ENCODE assay signal across 8 cellular contexts in the genomic region with DNA sequence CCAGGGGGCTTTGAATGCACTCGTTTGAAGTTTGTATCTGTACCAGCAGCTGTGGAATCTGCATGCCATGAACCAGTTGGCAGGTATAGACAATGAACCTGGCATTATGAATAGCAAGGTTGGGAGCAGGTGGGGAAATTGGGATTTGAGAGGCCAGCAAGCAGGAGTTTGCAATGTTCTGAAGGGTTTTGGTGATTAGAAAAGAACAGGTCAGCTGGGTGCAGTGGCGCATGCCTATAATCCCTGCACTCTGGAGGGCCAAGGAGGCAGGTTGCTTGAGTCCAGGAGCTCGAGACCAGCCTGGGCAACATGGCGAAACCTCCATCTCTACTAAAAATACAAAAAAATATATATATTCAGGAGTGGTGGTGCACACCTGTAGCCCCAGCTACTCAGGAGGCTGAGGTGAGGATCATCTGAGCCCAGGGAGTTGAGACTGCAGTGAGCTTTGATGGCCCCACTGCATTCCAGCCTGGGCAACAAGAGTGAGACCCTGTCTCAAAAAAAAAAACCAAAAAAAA.
A peak's percentile ranks its signal among the peaks of the same experiment; 100 is the strongest.
DNase-seq lines count a peak whose midpoint lies in the region; ATAC-seq, FAIRE-seq and TF ChIP-seq lines count a peak whose summit lies in the region.

No MANE protein-coding gene starts in this region.

- FAIRE-seq in GM12878 (lab: Jason Lieb, UNC): no peak

- peak overlapping the region; percentile 47 for H3K27ac ChIP-seq in GM12878 (ENCODE audit: control insufficient read depth, insufficient read depth)
- H3K27ac ChIP-seq in mesodermal cell (ENCODE audit: low read depth, low read length, severe bottlenecking): peak overlapping the region; percentile 98
- peak overlapping the region; percentile 92 to 96 (median 95) for H3K27ac ChIP-seq in transverse colon

- TF ChIP-seq EP300 in GM12878 (IDR thresholded peaks at IDR 0.05; ENCODE audit: borderline replicate concordance in 1 of 2, control insufficient read depth in 1 of 2, low read depth in 2 of 2, low read length in 2 of 2): no peak
- TF ChIP-seq EP300 in transverse colon (IDR thresholded peaks at IDR 0.05; ENCODE audit: low read depth): no peak

- intact Hi-C loops in GM12878 (cut with micrococcal nuclease; ENCODE audit: unreplicated experiment): loop anchor here (1.0 kb wide), 1 partner anchor 37 kb away; no protein-coding TSS in a partner anchor
- intact Hi-C loops in transverse colon (cut with DNase I; ENCODE audit: low total_unique reads): no loop called here

- TF ChIP-seq RAD21 in GM12878 (IDR thresholded peaks at IDR 0.05; ENCODE audit: insufficient read depth, low read depth, low read length): no peak

- H3K4me1 Mint-ChIP-seq in activated T-cell treated with anti-CD3 and anti-CD28 coated beads, Interleukin-2, amount 50 U/mL, for 24 hours (ENCODE audit: low read depth): peaks cover 68% of the 10 kb centered on the region

- H3K27ac Mint-ChIP-seq in activated T-cell treated with anti-CD3 and anti-CD28 coated beads, Interleukin-2, amount 50 U/mL, for 24 hours: peak overlapping the region; percentile 88

- no peak for DNase-seq in activated T-cell treated with anti-CD3 and anti-CD28 coated beads, Interleukin-2, amount 50 U/mL, for 24 hours
- DNase-seq in activated T-cell treated with anti-CD3 and anti-CD28 coated beads, Interleukin-2, amount 50 U/mL, for 48 hours: no peak
- DNase-seq in GM12878 (ENCODE audit: low read depth, low spot score): no peak
- no peak for DNase-seq in transverse colon
- DNase-seq in DMS 273 treated with DMSO at 0.1 percent for 48 hours (lab: John Stamatoyannopoulos, UW): no peak
- DNase-seq in NCI-H187 treated with DMSO at 0.1 percent for 48 hours (lab: John Stamatoyannopoulos, UW): no peak

- H3K36me3 ChIP-seq in GM12878 (ENCODE audit: control insufficient read depth in 2 of 2, insufficient read depth in 2 of 2, low read length in 1 of 2) (no peaks in the 10 kb centered on the region), mesodermal cell (ENCODE audit: control insufficient read depth, insufficient read depth, low read length) (peaks cover 11% of the 10 kb centered on the region), transverse colon (no peaks in the 10 kb centered on the region)

- H3K36me3 Mint-ChIP-seq in activated T-cell treated with anti-CD3 and anti-CD28 coated beads, Interleukin-2, amount 50 U/mL, for 24 hours (ENCODE audit: low read depth): peaks cover 26% of the 10 kb centered on the region

- H3K9me3 ChIP-seq in GM12878 (replicated peaks; ENCODE audit: control insufficient read depth, insufficient read depth, low read length): no peaks in the 10 kb centered on the region; the same call in 2 of the 3 replicates
- no peaks in the 10 kb centered on the region for H3K9me3 ChIP-seq in mesodermal cell (ENCODE audit: control insufficient read depth, low read length)
- no peaks in the 10 kb centered on the region for H3K9me3 ChIP-seq in transverse colon

- H3K27me3 ChIP-seq in GM12878 (replicated peaks in 1 of 2; ENCODE audit: control insufficient read depth in 2 of 2, insufficient read depth in 2 of 2, low read length in 1 of 2) (no peaks in the 10 kb centered on the region), transverse colon (no peaks in the 10 kb centered on the region)

- no peak for TF ChIP-seq CTCF in GM12878 (IDR thresholded peaks at IDR 0.05 in 2 of 3, conservative IDR thresholded peaks at IDR 0.05 in 1 of 3; ENCODE audit: control insufficient read depth in 2 of 3, extremely low read depth in 1 of 3, insufficient read depth in 1 of 3, low read depth in 3 of 3, low read length in 3 of 3)
- no peak for TF ChIP-seq CTCF in transverse colon (IDR thresholded peaks at IDR 0.05)

- H3K9me3 Mint-ChIP-seq in activated T-cell treated with anti-CD3 and anti-CD28 coated beads, Interleukin-2, amount 50 U/mL, for 24 hours: no peaks in the 10 kb centered on the region

- H3K27me3 Mint-ChIP-seq in activated T-cell treated with anti-CD3 and anti-CD28 coated beads, Interleukin-2, amount 50 U/mL, for 24 hours: no peaks in the 10 kb centered on the region

- SMC1A ChIA-PET in GM12878 (lab: Charles Lee; ENCODE audit: uncharacterized antibody, unreplicated experiment): interaction anchor here (1.0 to 16.4 kb wide), 12 partner anchors 8 to 52 kb away, joined by 3 to 425 read pairs (median 4); no protein-coding TSS in a partner anchor

- POLR2A ChIA-PET in GM12878 (lab: Charles Lee): interaction anchor here (0.9 to 18.2 kb wide), 9 partner anchors 9 to 64 kb away, joined by 3 to 287 read pairs (median 5); a partner anchor contains a TSS

- in situ Hi-C loops in GM12878 (cut with MboI) (loop anchor here (5.0 kb wide), 1 partner anchor 34 kb away; no protein-coding TSS in a partner anchor), transverse colon (cut with MboI; ENCODE audit: low pct_ligation_motif_present in 1 of 4, low pct_unique_long_range_greater_than_20kb in 1 of 4, low sequenced_read_pairs in 3 of 4) (no loop called here)

- 57% methylated on average over 4 of the region's 4 CpGs for WGBS in GM12878 (ENCODE audit: insufficient coverage, insufficient replicate concordance, low lambda C conversion rate, missing lambda C conversion rate)
- 57% methylated on average over 1 of the region's 4 CpGs; no CpG with 5 or more reads in 1 of the 2 experiments for WGBS in mesodermal cell (ENCODE audit: insufficient coverage in 2 of 2), 2 experiments
- 62 to 80% methylated on average over 2 to 4 of the region's 4 CpGs for WGBS in transverse colon (ENCODE audit: low coverage in 1 of 2), 2 donors

- RAD21 ChIA-PET in GM12878 (lab: Charles Lee; ENCODE audit: unreplicated experiment): interaction anchor here (0.7 to 15.7 kb wide), 16 partner anchors 10 to 66 kb away, joined by 3 to 444 read pairs (median 5); a partner anchor contains a TSS

- H3K4me1 ChIP-seq in GM12878 (ENCODE audit: control insufficient read depth, insufficient read depth, low read length): peaks cover 15% of the 10 kb centered on the region
- H3K4me1 ChIP-seq in mesodermal cell (ENCODE audit: control insufficient read depth, insufficient read depth, low read length, poor library complexity, severe bottlenecking): peaks cover 13% of the 10 kb centered on the region
- H3K4me1 ChIP-seq in transverse colon: peaks cover 0 to 19% (median 10%) of the 10 kb centered on the region in 4 donors

- H3K4me2 ChIP-seq in GM12878 (ENCODE audit: control insufficient read depth, insufficient read depth): peak overlapping the region; percentile 18; the same call in 1 of the 2 replicates

- no peak overlapping the region for H2AFZ ChIP-seq in GM12878 (ENCODE audit: control insufficient read depth, low read depth, low read length)

- H3K79me2 ChIP-seq in GM12878 (ENCODE audit: control insufficient read depth, insufficient read depth, low read length): peaks cover 14% of the 10 kb centered on the region

- peak overlapping the region; percentile 69 for H3K4me3 Mint-ChIP-seq in activated T-cell treated with anti-CD3 and anti-CD28 coated beads, Interleukin-2, amount 50 U/mL, for 24 hours

- CTCF ChIA-PET in GM12878 (lab: Yijun Ruan, JAX): interaction anchor here (0.7 to 4.7 kb wide), 9 partner anchors 10 to 66 kb away, joined by 3 to 89 read pairs (median 4); a partner anchor contains a TSS

- H3K9ac ChIP-seq in GM12878 (ENCODE audit: control insufficient read depth, insufficient read depth, low read length): no peak overlapping the region

- BruUV-seq in GM12878 (replicated peaks; lab: Mats Ljungman, UMichigan): TSS peak; percentile 87

- no peak for ATAC-seq in GM12878
- no peak for ATAC-seq in HG02970 (IDR thresholded peaks at IDR 0.05; ENCODE audit: low FRiP score, unreplicated experiment)

- peaks cover 4% of the 10 kb centered on the region; the same call in 1 of the 2 replicates for H4K20me1 ChIP-seq in GM12878 (ENCODE audit: control insufficient read depth, insufficient read depth)

- TF ChIP-seq POLR2A in GM12878 (IDR thresholded peaks at IDR 0.05; ENCODE audit: low read depth, low read length) (no peak), transverse colon (IDR thresholded peaks at IDR 0.05) (no peak)

- H3K4me3 ChIP-seq in GM12878: peak overlapping the region; percentile 51; the same call in 1 of the 2 replicates
- H3K4me3 ChIP-seq in mesodermal cell (ENCODE audit: extremely low read depth, insufficient read depth, low read length, poor library complexity, severe bottlenecking): no peak overlapping the region
- H3K4me3 ChIP-seq in transverse colon: no peak overlapping the region

TF ChIP-seq in GM12878, 131 proteins besides CTCF, POLR2A, EP300 and RAD21:
- TF ChIP-seq HDGF (IDR thresholded peaks at IDR 0.05): peak; percentile 9; the same call in 1 of the 2 replicates
- no peak for TF ChIP-seq JUND (IDR thresholded peaks at IDR 0.05; ENCODE audit: low read depth, low read length)
- TF ChIP-seq, protein P1, sequence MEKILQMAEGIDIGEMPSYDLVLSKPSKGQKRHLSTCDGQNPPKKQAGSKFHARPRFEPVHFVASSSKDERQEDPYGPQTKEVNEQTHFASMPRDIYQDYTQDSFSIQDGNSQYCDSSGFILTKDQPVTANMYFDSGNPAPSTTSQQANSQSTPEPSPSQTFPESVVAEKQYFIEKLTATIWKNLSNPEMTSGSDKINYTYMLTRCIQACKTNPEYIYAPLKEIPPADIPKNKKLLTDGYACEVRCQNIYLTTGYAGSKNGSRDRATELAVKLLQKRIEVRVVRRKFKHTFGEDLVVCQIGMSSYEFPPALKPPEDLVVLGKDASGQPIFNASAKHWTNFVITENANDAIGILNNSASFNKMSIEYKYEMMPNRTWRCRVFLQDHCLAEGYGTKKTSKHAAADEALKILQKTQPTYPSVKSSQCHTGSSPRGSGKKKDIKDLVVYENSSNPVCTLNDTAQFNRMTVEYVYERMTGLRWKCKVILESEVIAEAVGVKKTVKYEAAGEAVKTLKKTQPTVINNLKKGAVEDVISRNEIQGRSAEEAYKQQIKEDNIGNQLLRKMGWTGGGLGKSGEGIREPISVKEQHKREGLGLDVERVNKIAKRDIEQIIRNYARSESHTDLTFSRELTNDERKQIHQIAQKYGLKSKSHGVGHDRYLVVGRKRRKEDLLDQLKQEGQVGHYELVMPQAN (conservative IDR thresholded peaks at IDR 0.05): no peak
- TF ChIP-seq RUNX3 (IDR thresholded peaks at IDR 0.05; ENCODE audit: low read length): no peak
- TF ChIP-seq IKZF1 (conservative IDR thresholded peaks at IDR 0.05): no peak
- no peak for TF ChIP-seq ZNF384 (IDR thresholded peaks at IDR 0.05; ENCODE audit: borderline replicate concordance, low read depth, low read length)
- TF ChIP-seq KLF5 (IDR thresholded peaks at IDR 0.05; ENCODE audit: partially characterized antibody): no peak

Comparison
In these comparisons a context has a peak if more than half of its experiments do, and no peak if none do; other contexts are left out.
1. H3K27ac ChIP-seq: peak in every context shown above with its lines; median percentile 98 in mesodermal cell; 95 in transverse colon; 47 in GM12878.